ENCODE assay signal across 14 cellular contexts in the genomic region with DNA sequence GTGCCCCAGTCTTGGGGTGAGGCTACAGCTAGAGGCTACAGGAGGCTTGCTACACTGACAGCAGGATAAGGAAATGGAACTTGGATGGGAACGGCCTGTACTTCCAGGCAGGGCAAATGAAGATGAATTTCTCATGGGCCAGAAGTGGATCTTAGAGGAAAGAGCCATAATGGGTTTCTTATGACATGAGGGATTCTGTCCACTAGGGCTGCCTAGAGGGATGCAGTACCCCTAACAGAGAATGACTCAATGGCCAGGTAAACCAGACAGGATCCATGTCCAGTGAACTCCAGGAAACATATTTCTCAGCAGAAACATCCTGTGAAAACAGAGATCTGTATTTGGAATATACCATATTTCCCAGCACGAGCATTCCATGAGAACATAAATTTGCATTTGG. TPM values are rescaled to one million over a fixed set of nuclear protein-coding genes. Genes with fewer than 3 reads are reported as not detected.
DNase-seq lines count a peak whose midpoint lies in the region; ATAC-seq and TF ChIP-seq lines count a peak whose summit lies in the region.
"Had no signal": no experiment of that assay in that cellular context is flagged by ENCODE, and none has a peak within 500 bp of the region (broad histone marks: within the 10 kb centered on the region; RNA-seq: fewer than 3 reads in every experiment).

No MANE protein-coding gene starts in this region.

- H3K27ac Mint-ChIP-seq in HFFc6 (no peak overlapping the region), chondrocyte (ENCODE audit: unreplicated experiment) (peak overlapping the region; percentile 45)
- no peak overlapping the region for H3K27ac Mint-ChIP-seq in natural killer cell treated with Interleukin-12 subunit alpha and Interleukin-12 subunit beta and Interleukin-15 and Interleukin-18, amount 100 ng/mL, for 72 hours
- H3K27ac Mint-ChIP-seq: CD8-positive, alpha-beta memory T cell had no signal

- no peaks in the 10 kb centered on the region for H3K9me3 ChIP-seq in osteoblast (ENCODE audit: low read depth, low read length)

- H3K36me3 ChIP-seq in osteoblast (ENCODE audit: insufficient read depth, low read length): no peaks in the 10 kb centered on the region
- H3K36me3 ChIP-seq: BLaER1 had no signal

- no peaks in the 10 kb centered on the region for H4K20me1 ChIP-seq in osteoblast (ENCODE audit: insufficient read depth, low read length)
- H4K20me1 ChIP-seq: BLaER1 had no signal

- no peaks in the 10 kb centered on the region for H3K27me3 ChIP-seq in osteoblast (ENCODE audit: insufficient read depth, low read length)
- H3K27me3 ChIP-seq: BLaER1 had no signal

- ATAC-seq in natural killer cell treated with Interleukin-12 subunit alpha and Interleukin-12 subunit beta and Interleukin-15 and Interleukin-18, amount 100 ng/mL, for 72 hours: no peak
- ATAC-seq: GM12878 had no signal

- H3K4me1 ChIP-seq in osteoblast (ENCODE audit: insufficient read depth, low read length): peaks cover 2% of the 10 kb centered on the region
- H3K4me1 ChIP-seq: A549, BLaER1, Caco-2 had no signal

- H3K4me3 Mint-ChIP-seq in HFFc6 (no peak overlapping the region), chondrocyte (ENCODE audit: unreplicated experiment) (no peak overlapping the region)
- H3K4me3 Mint-ChIP-seq in natural killer cell treated with Interleukin-12 subunit alpha and Interleukin-12 subunit beta and Interleukin-15 and Interleukin-18, amount 100 ng/mL, for 72 hours: no peak overlapping the region
- H3K4me3 Mint-ChIP-seq: CD8-positive, alpha-beta memory T cell had no signal

- H2AFZ ChIP-seq in osteoblast (ENCODE audit: low read length): no peak overlapping the region
- H2AFZ ChIP-seq: GM23248 had no signal

- H3K4me2 ChIP-seq in osteoblast (ENCODE audit: insufficient read depth, low read length): no peak overlapping the region
- H3K4me2 ChIP-seq: A549, BLaER1 had no signal

- H3K4me3 ChIP-seq in osteoblast (ENCODE audit: insufficient read depth, low read length): no peak overlapping the region
- H3K4me3 ChIP-seq: A549, BLaER1, GM12878, GM23248 had no signal

- H3K4me1 Mint-ChIP-seq in HFFc6 (ENCODE audit: low read depth): peaks cover 15% of the 10 kb centered on the region
- peaks cover 16% of the 10 kb centered on the region for H3K4me1 Mint-ChIP-seq in chondrocyte (ENCODE audit: low read depth)
- H3K4me1 Mint-ChIP-seq in natural killer cell treated with Interleukin-12 subunit alpha and Interleukin-12 subunit beta and Interleukin-15 and Interleukin-18, amount 100 ng/mL, for 72 hours (ENCODE audit: low read depth in 2 of 2): no peaks in the 10 kb centered on the region
- H3K4me1 Mint-ChIP-seq: CD8-positive, alpha-beta memory T cell had no signal

- H3K9me3 Mint-ChIP-seq in HFFc6 (peaks cover 8% of the 10 kb centered on the region), chondrocyte (ENCODE audit: low read depth) (peaks cover 7% of the 10 kb centered on the region)
- H3K9me3 Mint-ChIP-seq in natural killer cell treated with Interleukin-12 subunit alpha and Interleukin-12 subunit beta and Interleukin-15 and Interleukin-18, amount 100 ng/mL, for 72 hours: no peaks in the 10 kb centered on the region
- H3K9me3 Mint-ChIP-seq: CD8-positive, alpha-beta memory T cell had no signal

- H3K79me2 ChIP-seq in osteoblast (ENCODE audit: insufficient read depth, low read length): no peaks in the 10 kb centered on the region

- H3K27me3 Mint-ChIP-seq in HFFc6 (ENCODE audit: insufficient read depth): no peaks in the 10 kb centered on the region; the same call in 1 of the 2 replicates
- no peaks in the 10 kb centered on the region for H3K27me3 Mint-ChIP-seq in chondrocyte (ENCODE audit: low read depth)
- H3K27me3 Mint-ChIP-seq in natural killer cell treated with Interleukin-12 subunit alpha and Interleukin-12 subunit beta and Interleukin-15 and Interleukin-18, amount 100 ng/mL, for 72 hours: peaks cover 0 to 3% of the 10 kb centered on the region in 2 donors
- H3K27me3 Mint-ChIP-seq: CD8-positive, alpha-beta memory T cell had no signal

- H3K36me3 Mint-ChIP-seq in HFFc6 (ENCODE audit: low read depth): peaks cover 18% of the 10 kb centered on the region
- H3K36me3 Mint-ChIP-seq in chondrocyte (ENCODE audit: low read depth): peaks cover 2% of the 10 kb centered on the region
- no peaks in the 10 kb centered on the region for H3K36me3 Mint-ChIP-seq in natural killer cell treated with Interleukin-12 subunit alpha and Interleukin-12 subunit beta and Interleukin-15 and Interleukin-18, amount 100 ng/mL, for 72 hours

- DNase-seq in ELR (ENCODE audit: low read depth) (peak; percentile 11), HFFc6 (no peak), chondrocyte (ENCODE audit: low spot score) (no peak), osteoblast (ENCODE audit: insufficient read length, low spot score, missing footprints) (peak; percentile 42), mucosa of gallbladder (ENCODE audit: low spot score) (no peak), UCSD-AML1 (lab: John Stamatoyannopoulos, UW; ENCODE audit: unreplicated experiment) (no peak)
- no peak for DNase-seq in natural killer cell treated with Interleukin-12 subunit alpha and Interleukin-12 subunit beta and Interleukin-15 and Interleukin-18, amount 100 ng/mL, for 72 hours (ENCODE audit: low spot score)
- DNase-seq: Caco-2; CD8-positive, alpha-beta memory T cell; DMS53; GM23248 had no signal

- H3K27ac ChIP-seq in osteoblast (ENCODE audit: low read depth, low read length): no peak overlapping the region
- H3K27ac ChIP-seq: A549, BLaER1, GM23248 had no signal

- TF ChIP-seq CTCF in HFFc6 (IDR thresholded peaks at IDR 0.05) (0 out of 2 replicates have a peak, but pooled peaks have one; percentile 20), chondrocyte (IDR thresholded peaks at IDR 0.05) (no peak), osteoblast (IDR thresholded peaks at IDR 0.05; ENCODE audit: extremely low read depth, low read depth, low read length) (no peak)

RNA-seq across cellular contexts. Expression of a gene that starts 11.4 kb away (rescaled TPM):
- 100 to 1,000 TPM; 104 to 151 (median 119) TPM for total RNA-seq in HFFc6 (2021; fragmentation: NEBNext Ultra II Directional; extraction: Animal tissue kit (Norgen Biotek cat#: 25700))
- total RNA-seq in chondrocyte (139 to 144 TPM (median 142 TPM) in 3 replicates), osteoblast (239 and 245 TPM in 2 replicates), mucosa of gallbladder (82.6 TPM)
- 10 to 100 TPM; 27.3 to 39.7 TPM for total RNA-seq in natural killer cell treated with Interleukin-12 subunit alpha and Interleukin-12 subunit beta and Interleukin-15 and Interleukin-18, amount 100 ng/mL, for 72 hours

Comparison
In these comparisons a context has a peak if more than half of its experiments do, and no peak if none do; other contexts are left out.
1. DNase-seq: peak in ELR (single experiment) and osteoblast (single experiment); none in HFFc6 (single experiment), chondrocyte (single experiment), mucosa of gallbladder (single experiment), natural killer cell treated with Interleukin-12 subunit alpha and Interleukin-12 subunit beta and Interleukin-15 and Interleukin-18, amount 100 ng/mL, for 72 hours (single experiment) and UCSD-AML1 (single experiment).